In genomic region chr17:44084131-44084538, GRCh38 we compare ENCODE assay signal across 8 cellular contexts. TPM values are rescaled to one million over a fixed set of nuclear protein-coding genes. Genes with fewer than 3 reads are reported as not detected.
A peak's percentile ranks its signal among the peaks of the same experiment; 100 is the strongest.
DNase-seq lines count a peak whose midpoint lies in the region; ATAC-seq and TF ChIP-seq lines count a peak whose summit lies in the region.

No MANE protein-coding gene starts in this region.

- H3K9me3 ChIP-seq in CD8-positive, alpha-beta memory T cell (ENCODE audit: low read length), result no peaks in the 10 kb centered on the region
- H3K9me3 ChIP-seq in uterus, result no peaks in the 10 kb centered on the region

- no peaks in the 10 kb centered on the region for H3K9me3 Mint-ChIP-seq in activated naive CD4-positive, alpha-beta T cell treated with anti-CD3 and anti-CD28 coated beads, Interleukin-2, amount 10 ng/mL, durations not matched to agents 7 days and 5 days
- H3K9me3 Mint-ChIP-seq in neural crest cell, result no peaks in the 10 kb centered on the region
- no peaks in the 10 kb centered on the region for H3K9me3 Mint-ChIP-seq in CD8-positive, alpha-beta memory T cell

- no peak overlapping the region for H3K4me3 Mint-ChIP-seq in activated naive CD4-positive, alpha-beta T cell treated with anti-CD3 and anti-CD28 coated beads, Interleukin-2, amount 10 ng/mL, durations not matched to agents 7 days and 5 days
- peak overlapping the region; percentile 62 for H3K4me3 Mint-ChIP-seq in neural crest cell
- no peak overlapping the region for H3K4me3 Mint-ChIP-seq in CD8-positive, alpha-beta memory T cell

- peaks cover 7% of the 10 kb centered on the region for H3K36me3 ChIP-seq in CD8-positive, alpha-beta memory T cell (ENCODE audit: insufficient read depth, low read length)
- no peaks in the 10 kb centered on the region for H3K36me3 ChIP-seq in uterus

- H3K27me3 ChIP-seq in CD8-positive, alpha-beta memory T cell (ENCODE audit: insufficient read depth, low read length, poor library complexity, severe bottlenecking), result no peaks in the 10 kb centered on the region
- H3K27me3 ChIP-seq in uterus, result no peaks in the 10 kb centered on the region

- POLR2A ChIA-PET in CD8-positive, alpha-beta memory T cell (lab: Charles Lee), result interaction anchor here (0.5 kb wide), 1 partner anchor 15 kb away, joined by 3 read pairs; no protein-coding TSS in a partner anchor

- no peak overlapping the region for H3K27ac Mint-ChIP-seq in activated naive CD4-positive, alpha-beta T cell treated with anti-CD3 and anti-CD28 coated beads, Interleukin-2, amount 10 ng/mL, durations not matched to agents 7 days and 5 days
- peak overlapping the region; percentile 67 for H3K27ac Mint-ChIP-seq in neural crest cell (ENCODE audit: unreplicated experiment)
- peak overlapping the region in 1 of 8 donors; percentile 17 for H3K27ac Mint-ChIP-seq in CD8-positive, alpha-beta memory T cell

- peaks cover 34% of the 10 kb centered on the region for H3K36me3 Mint-ChIP-seq in activated naive CD4-positive, alpha-beta T cell treated with anti-CD3 and anti-CD28 coated beads, Interleukin-2, amount 10 ng/mL, durations not matched to agents 7 days and 5 days
- H3K36me3 Mint-ChIP-seq in neural crest cell (ENCODE audit: low read depth), result peaks cover 13% of the 10 kb centered on the region
- H3K36me3 Mint-ChIP-seq in CD8-positive, alpha-beta memory T cell, result peaks cover 0 to 77% (median 17%) of the 10 kb centered on the region in 3 donors

- H3K4me1 Mint-ChIP-seq in activated naive CD4-positive, alpha-beta T cell treated with anti-CD3 and anti-CD28 coated beads, Interleukin-2, amount 10 ng/mL, durations not matched to agents 7 days and 5 days, result peaks cover 11% of the 10 kb centered on the region
- peaks cover 60% of the 10 kb centered on the region for H3K4me1 Mint-ChIP-seq in neural crest cell
- H3K4me1 Mint-ChIP-seq in CD8-positive, alpha-beta memory T cell, result peaks cover 0 to 11% (median 0%) of the 10 kb centered on the region in 3 donors

- ATAC-seq in GM21723 (IDR thresholded peaks at IDR 0.05; ENCODE audit: unreplicated experiment), result no peak

- TF ChIP-seq CTCF in neural crest cell (conservative IDR thresholded peaks at IDR 0.05) (peak; percentile 46), uterus (IDR thresholded peaks at IDR 0.05) (no peak)

- TF ChIP-seq POLR2A in uterus (IDR thresholded peaks at IDR 0.05), result no peak

- H3K27ac ChIP-seq in CD8-positive, alpha-beta memory T cell (ENCODE audit: low read depth, low read length), result no peak overlapping the region
- H3K27ac ChIP-seq in uterus, result no peak overlapping the region

- DNase-seq in D341Med (ENCODE audit: low spot score) (peak; percentile 89), HuH-7.5 (ENCODE audit: low spot score) (peak; percentile 65), neural crest cell (ENCODE audit: low read depth, low spot score) (no peak), NCI-H1048 (lab: John Stamatoyannopoulos, UW) (no peak), uterus (no peak)
- DNase-seq in activated naive CD4-positive, alpha-beta T cell treated with anti-CD3 and anti-CD28 coated beads, Interleukin-2, amount 10 ng/mL, durations not matched to agents 7 days and 5 days, result peak; percentile 46
- no peak for DNase-seq in CD8-positive, alpha-beta memory T cell

- intact Hi-C loops in uterus (cut with DNase I; ENCODE audit: low total_unique reads), result no loop called here

- H3K4me3 ChIP-seq in CD8-positive, alpha-beta memory T cell (ENCODE audit: low read length), result no peak overlapping the region
- H3K4me3 ChIP-seq in uterus, result no peak overlapping the region

- H3K27me3 Mint-ChIP-seq in activated naive CD4-positive, alpha-beta T cell treated with anti-CD3 and anti-CD28 coated beads, Interleukin-2, amount 10 ng/mL, durations not matched to agents 7 days and 5 days, result no peaks in the 10 kb centered on the region
- H3K27me3 Mint-ChIP-seq in neural crest cell (ENCODE audit: low read depth), result no peaks in the 10 kb centered on the region
- H3K27me3 Mint-ChIP-seq in CD8-positive, alpha-beta memory T cell, result peaks cover 0 to 1% of the 10 kb centered on the region in 2 donors

- CTCF ChIA-PET in activated naive CD4-positive, alpha-beta T cell treated with anti-CD3 and anti-CD28 coated beads, Interleukin-2, amount 10 ng/mL, durations not matched to agents 7 days and 5 days (lab: Charles Lee), result interaction anchor here (0.6 to 3.9 kb wide), 12 partner anchors 9 to 140 kb away, joined by 3 to 16 read pairs (median 5); partner anchors contain the start of genes G6PC3 and LSM12
- CTCF ChIA-PET in CD8-positive, alpha-beta memory T cell (lab: Charles Lee), result interaction anchor here (1.5 kb wide), 1 partner anchor 140 kb away, joined by 4 read pairs; no protein-coding TSS in a partner anchor

- no peaks in the 10 kb centered on the region for H3K4me1 ChIP-seq in CD8-positive, alpha-beta memory T cell (ENCODE audit: insufficient read depth, low read length)
- H3K4me1 ChIP-seq in uterus, result no peaks in the 10 kb centered on the region

RNA-seq across cellular contexts. Expression of gene G6PC3, which starts 13.6 kb away (rescaled TPM):
- total RNA-seq in neural crest cell, result 81.1 and 88.6 TPM in 2 replicates
- total RNA-seq in CD8-positive, alpha-beta memory T cell, result 10 to 100 TPM; 37.1 to 38.3 TPM
- polyA plus RNA-seq in CD8-positive, alpha-beta memory T cell, result 27.0 TPM
- 10 to 100 TPM; 12.4 to 66.3 (median 33.8) TPM for total RNA-seq in uterus

RNA-seq across cellular contexts. Expression of gene LSM12, which starts 17.7 kb away (rescaled TPM):
- total RNA-seq in neural crest cell (59.7 and 60.9 TPM in 2 replicates), uterus (10 to 100 TPM; 24.5 to 49.8 (median 37.1) TPM)
- total RNA-seq in CD8-positive, alpha-beta memory T cell, result 10 to 100 TPM; 79.9 to 81.9 TPM
- polyA plus RNA-seq in CD8-positive, alpha-beta memory T cell, result 80.7 TPM

RNA-seq across cellular contexts. Expression of gene HDAC5, which starts 39.3 kb away (rescaled TPM):
- total RNA-seq in neural crest cell (27.1 and 27.2 TPM in 2 replicates), uterus (10 to 100 TPM; 35.9 to 74.1 (median 58.0) TPM)
- 10 to 100 TPM; 22.7 to 24.2 TPM for total RNA-seq in CD8-positive, alpha-beta memory T cell
- polyA plus RNA-seq in CD8-positive, alpha-beta memory T cell, result 38.1 TPM

RNA-seq across cellular contexts. Expression of gene HROB, which starts 57.6 kb away (rescaled TPM):
- total RNA-seq in neural crest cell (22.1 and 23.3 TPM in 2 replicates), uterus (1 to 10 TPM in 2 of 4 donors, not detected in 2; 1.6 to 2.4 TPM)
- 10 to 100 TPM; 16.2 to 16.5 TPM for total RNA-seq in CD8-positive, alpha-beta memory T cell
- polyA plus RNA-seq in CD8-positive, alpha-beta memory T cell, result not detected

Comparison
In these comparisons a context has a peak if more than half of its experiments do, and no peak if none do; other contexts are left out.
1. DNase-seq: peak in D341Med (single experiment), HuH-7.5 (single experiment) and activated naive CD4-positive, alpha-beta T cell treated with anti-CD3 and anti-CD28 coated beads, Interleukin-2, amount 10 ng/mL, durations not matched to agents 7 days and 5 days (single experiment); none in neural crest cell (single experiment), NCI-H1048 (single experiment), CD8-positive, alpha-beta memory T cell (0 of 5) and uterus (0 of 2).